31 cellular contexts compared by ENCODE assay signal in genomic region chr20:14518648-14519047, GRCh38.
"Had no signal": no experiment of that assay in that cellular context is flagged by ENCODE, and none has a peak within 500 bp of the region (broad histone marks: within the 10 kb centered on the region; RNA-seq: fewer than 3 reads in every experiment).

No MANE protein-coding gene starts in this region.

- H3K36me3 ChIP-seq: cardiac muscle cell, SJSA1 had no signal

- H3K36me3 Mint-ChIP-seq: brain, WTC11 had no signal

- H3K4me3 Mint-ChIP-seq: activated naive CD8-positive, alpha-beta T cell treated with anti-CD3 and anti-CD28 coated beads, Interleukin-2, amount 50 U/mL, for 24 hours; activated T-cell treated with anti-CD3 and anti-CD28 coated beads, Interleukin-2, amount 50 U/mL, for 4 hours; brain; T-helper 17 cell; WTC11 had no signal

- H3K27me3 Mint-ChIP-seq: activated naive CD8-positive, alpha-beta T cell treated with anti-CD3 and anti-CD28 coated beads, Interleukin-2, amount 50 U/mL, for 24 hours; T-helper 17 cell had no signal

- H3K4me1 Mint-ChIP-seq: activated naive CD8-positive, alpha-beta T cell treated with anti-CD3 and anti-CD28 coated beads, Interleukin-2, amount 50 U/mL, for 24 hours; T-helper 17 cell had no signal

- H3K27me3 ChIP-seq: cardiac muscle cell, SJSA1 had no signal

- H3K27ac Mint-ChIP-seq: activated naive CD4-positive, alpha-beta T cell treated with anti-CD3 and anti-CD28 coated beads, Interleukin-2, amount 50 U/mL, for 72 hours; activated naive CD8-positive, alpha-beta T cell treated with anti-CD3 and anti-CD28 coated beads, Interleukin-2, amount 50 U/mL, for 24 hours; brain; T-helper 17 cell; WTC11 had no signal

- DNase-seq: activated CD4-positive, alpha-beta T cell treated with anti-CD3 and anti-CD28 coated beads for 48 hours; activated CD4-positive, alpha-beta T cell treated with anti-CD3 and anti-CD28 coated beads, Interleukin-2, amount 50 U/mL, for 4 hours; activated CD4-positive, CD25-positive, alpha-beta regulatory T cell treated with anti-CD3 and anti-CD28 coated beads, Interleukin-2, amount 50 U/mL, for 72 hours; activated effector memory CD4-positive, alpha-beta T cell treated with anti-CD3 and anti-CD28 coated beads, Interleukin-2, amount 50 U/mL, for 16 hours; activated naive CD4-positive, alpha-beta T cell treated with Interleukin-2 at 50 U/mL for 16 hours; activated naive CD8-positive, alpha-beta T cell treated with anti-CD3 and anti-CD28 coated beads, Interleukin-2, amount 50 U/mL, for 24 hours; activated T-cell treated with anti-CD3 and anti-CD28 coated beads, Interleukin-2, amount 50 U/mL, for 4 hours; amygdala; Kasumi-1; KBM-7; NCI-H1048; NCI-H146; NCI-H187 treated with DMSO at 0.1 percent for 48 hours; NCI-H2081 treated with DMSO at 0.1 percent for 48 hours; NCI-H226; NCI-H510A; NCI-H526 treated with DMSO at 0.1 percent for 48 hours; NCI-H82; NK-92 treated with Interleukin-12 subunit alpha and Interleukin-12 subunit beta, amount 100 ng/mL, for 24 hours; OCI-M1; Right ventricle myocardium superior; RPMI8226; T-helper 17 cell; T-helper 9 cell had no signal

- ATAC-seq: activated naive CD4-positive, alpha-beta T cell treated with anti-CD3 and anti-CD28 coated beads, Interleukin-2, amount 50 U/mL, for 72 hours; activated naive CD8-positive, alpha-beta T cell treated with anti-CD3 and anti-CD28 coated beads, Interleukin-2, amount 50 U/mL, for 24 hours; activated T-cell treated with anti-CD3 and anti-CD28 coated beads, Interleukin-2, amount 50 U/mL, for 4 hours; Panc1; T-helper 17 cell; WTC11 had no signal

- FAIRE-seq: astrocyte had no signal

- H3K9me3 ChIP-seq: SJSA1 had no signal

- H3K27ac ChIP-seq: cardiac muscle cell, SJSA1 had no signal

- H3K4me3 ChIP-seq: cardiac muscle cell, SJSA1 had no signal

- H3K4me1 ChIP-seq: SJSA1 had no signal
